ENCODE assay signal across 1 cellular context in the genomic region with DNA sequence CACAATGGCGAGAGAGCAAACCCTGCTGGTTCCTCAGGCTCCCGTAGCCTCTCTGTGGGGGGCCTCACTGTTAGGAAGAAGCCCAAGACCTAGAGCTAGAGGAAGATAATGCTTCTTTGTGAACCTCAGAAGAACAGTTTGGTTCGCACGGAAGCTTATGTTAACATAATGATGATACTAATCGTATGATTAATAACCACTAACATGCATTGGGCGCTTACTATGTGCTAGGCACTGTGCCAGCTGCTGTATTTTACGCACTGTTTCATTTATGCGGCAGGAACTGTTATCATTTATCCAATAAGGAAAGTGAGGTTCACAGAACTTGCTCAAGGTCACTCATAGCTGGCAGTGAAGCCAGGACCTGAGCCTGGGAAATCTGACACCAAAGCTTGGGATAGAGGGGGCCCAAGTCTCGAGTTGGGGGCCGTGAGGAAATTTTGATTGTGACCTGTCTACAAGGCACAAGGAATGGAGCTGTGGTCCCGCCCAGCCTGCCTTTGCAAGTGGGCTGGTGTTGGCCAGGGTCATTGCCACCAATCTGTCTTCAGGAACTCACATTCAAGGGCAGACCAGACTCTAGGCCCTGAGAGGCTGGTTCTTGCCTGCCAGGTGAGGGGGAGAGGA.
TF ChIP-seq lines count a peak whose summit lies in the region.

No MANE protein-coding gene starts in this region.

TF ChIP-seq in GM23338, 12 proteins besides CTCF, POLR2A, EP300 and RAD21 (continued from another document):
- TF ChIP-seq, protein P1, sequence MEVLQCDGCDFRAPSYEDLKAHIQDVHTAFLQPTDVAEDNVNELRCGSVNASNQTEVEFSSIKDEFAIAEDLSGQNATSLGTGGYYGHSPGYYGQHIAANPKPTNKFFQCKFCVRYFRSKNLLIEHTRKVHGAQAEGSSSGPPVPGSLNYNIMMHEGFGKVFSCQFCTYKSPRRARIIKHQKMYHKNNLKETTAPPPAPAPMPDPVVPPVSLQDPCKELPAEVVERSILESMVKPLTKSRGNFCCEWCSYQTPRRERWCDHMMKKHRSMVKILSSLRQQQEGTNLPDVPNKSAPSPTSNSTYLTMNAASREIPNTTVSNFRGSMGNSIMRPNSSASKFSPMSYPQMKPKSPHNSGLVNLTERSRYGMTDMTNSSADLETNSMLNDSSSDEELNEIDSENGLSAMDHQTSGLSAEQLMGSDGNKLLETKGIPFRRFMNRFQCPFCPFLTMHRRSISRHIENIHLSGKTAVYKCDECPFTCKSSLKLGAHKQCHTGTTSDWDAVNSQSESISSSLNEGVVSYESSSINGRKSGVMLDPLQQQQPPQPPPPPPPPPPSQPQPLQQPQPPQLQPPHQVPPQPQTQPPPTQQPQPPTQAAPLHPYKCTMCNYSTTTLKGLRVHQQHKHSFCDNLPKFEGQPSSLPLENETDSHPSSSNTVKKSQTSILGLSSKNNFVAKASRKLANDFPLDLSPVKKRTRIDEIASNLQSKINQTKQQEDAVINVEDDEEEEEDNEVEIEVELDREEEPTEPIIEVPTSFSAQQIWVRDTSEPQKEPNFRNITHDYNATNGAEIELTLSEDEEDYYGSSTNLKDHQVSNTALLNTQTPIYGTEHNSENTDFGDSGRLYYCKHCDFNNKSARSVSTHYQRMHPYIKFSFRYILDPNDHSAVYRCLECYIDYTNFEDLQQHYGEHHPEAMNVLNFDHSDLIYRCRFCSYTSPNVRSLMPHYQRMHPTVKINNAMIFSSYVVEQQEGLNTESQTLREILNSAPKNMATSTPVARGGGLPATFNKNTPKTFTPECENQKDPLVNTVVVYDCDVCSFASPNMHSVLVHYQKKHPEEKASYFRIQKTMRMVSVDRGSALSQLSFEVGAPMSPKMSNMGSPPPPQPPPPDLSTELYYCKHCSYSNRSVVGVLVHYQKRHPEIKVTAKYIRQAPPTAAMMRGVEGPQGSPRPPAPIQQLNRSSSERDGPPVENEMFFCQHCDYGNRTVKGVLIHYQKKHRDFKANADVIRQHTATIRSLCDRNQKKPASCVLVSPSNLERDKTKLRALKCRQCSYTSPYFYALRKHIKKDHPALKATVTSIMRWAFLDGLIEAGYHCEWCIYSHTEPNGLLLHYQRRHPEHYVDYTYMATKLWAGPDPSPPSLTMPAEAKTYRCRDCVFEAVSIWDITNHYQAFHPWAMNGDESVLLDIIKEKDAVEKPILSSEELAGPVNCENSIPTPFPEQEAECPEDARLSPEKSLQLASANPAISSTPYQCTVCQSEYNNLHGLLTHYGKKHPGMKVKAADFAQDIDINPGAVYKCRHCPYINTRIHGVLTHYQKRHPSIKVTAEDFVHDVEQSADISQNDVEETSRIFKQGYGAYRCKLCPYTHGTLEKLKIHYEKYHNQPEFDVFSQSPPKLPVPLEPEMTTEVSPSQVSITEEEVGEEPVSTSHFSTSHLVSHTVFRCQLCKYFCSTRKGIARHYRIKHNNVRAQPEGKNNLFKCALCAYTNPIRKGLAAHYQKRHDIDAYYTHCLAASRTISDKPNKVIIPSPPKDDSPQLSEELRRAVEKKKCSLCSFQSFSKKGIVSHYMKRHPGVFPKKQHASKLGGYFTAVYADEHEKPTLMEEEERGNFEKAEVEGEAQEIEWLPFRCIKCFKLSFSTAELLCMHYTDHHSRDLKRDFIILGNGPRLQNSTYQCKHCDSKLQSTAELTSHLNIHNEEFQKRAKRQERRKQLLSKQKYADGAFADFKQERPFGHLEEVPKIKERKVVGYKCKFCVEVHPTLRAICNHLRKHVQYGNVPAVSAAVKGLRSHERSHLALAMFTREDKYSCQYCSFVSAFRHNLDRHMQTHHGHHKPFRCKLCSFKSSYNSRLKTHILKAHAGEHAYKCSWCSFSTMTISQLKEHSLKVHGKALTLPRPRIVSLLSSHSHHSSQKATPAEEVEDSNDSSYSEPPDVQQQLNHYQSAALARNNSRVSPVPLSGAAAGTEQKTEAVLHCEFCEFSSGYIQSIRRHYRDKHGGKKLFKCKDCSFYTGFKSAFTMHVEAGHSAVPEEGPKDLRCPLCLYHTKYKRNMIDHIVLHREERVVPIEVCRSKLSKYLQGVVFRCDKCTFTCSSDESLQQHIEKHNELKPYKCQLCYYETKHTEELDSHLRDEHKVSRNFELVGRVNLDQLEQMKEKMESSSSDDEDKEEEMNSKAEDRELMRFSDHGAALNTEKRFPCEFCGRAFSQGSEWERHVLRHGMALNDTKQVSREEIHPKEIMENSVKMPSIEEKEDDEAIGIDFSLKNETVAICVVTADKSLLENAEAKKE (CRISPR knock-in tag; IDR thresholded peaks at IDR 0.05) = no peak
- TF ChIP-seq JUNB (IDR thresholded peaks at IDR 0.05; ENCODE audit: unreplicated experiment) = no peak
- TF ChIP-seq, protein P2, sequence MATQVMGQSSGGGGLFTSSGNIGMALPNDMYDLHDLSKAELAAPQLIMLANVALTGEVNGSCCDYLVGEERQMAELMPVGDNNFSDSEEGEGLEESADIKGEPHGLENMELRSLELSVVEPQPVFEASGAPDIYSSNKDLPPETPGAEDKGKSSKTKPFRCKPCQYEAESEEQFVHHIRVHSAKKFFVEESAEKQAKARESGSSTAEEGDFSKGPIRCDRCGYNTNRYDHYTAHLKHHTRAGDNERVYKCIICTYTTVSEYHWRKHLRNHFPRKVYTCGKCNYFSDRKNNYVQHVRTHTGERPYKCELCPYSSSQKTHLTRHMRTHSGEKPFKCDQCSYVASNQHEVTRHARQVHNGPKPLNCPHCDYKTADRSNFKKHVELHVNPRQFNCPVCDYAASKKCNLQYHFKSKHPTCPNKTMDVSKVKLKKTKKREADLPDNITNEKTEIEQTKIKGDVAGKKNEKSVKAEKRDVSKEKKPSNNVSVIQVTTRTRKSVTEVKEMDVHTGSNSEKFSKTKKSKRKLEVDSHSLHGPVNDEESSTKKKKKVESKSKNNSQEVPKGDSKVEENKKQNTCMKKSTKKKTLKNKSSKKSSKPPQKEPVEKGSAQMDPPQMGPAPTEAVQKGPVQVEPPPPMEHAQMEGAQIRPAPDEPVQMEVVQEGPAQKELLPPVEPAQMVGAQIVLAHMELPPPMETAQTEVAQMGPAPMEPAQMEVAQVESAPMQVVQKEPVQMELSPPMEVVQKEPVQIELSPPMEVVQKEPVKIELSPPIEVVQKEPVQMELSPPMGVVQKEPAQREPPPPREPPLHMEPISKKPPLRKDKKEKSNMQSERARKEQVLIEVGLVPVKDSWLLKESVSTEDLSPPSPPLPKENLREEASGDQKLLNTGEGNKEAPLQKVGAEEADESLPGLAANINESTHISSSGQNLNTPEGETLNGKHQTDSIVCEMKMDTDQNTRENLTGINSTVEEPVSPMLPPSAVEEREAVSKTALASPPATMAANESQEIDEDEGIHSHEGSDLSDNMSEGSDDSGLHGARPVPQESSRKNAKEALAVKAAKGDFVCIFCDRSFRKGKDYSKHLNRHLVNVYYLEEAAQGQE (IDR thresholded peaks at IDR 0.05; ENCODE audit: unreplicated experiment) = no peak
- TF ChIP-seq EZH2 (IDR thresholded peaks at IDR 0.05; ENCODE audit: low read depth, unreplicated experiment) = no peak
